Comparison of ENCODE assay signal across 10 cellular contexts in genomic region chr1:174883361-174883760, GRCh38.
DNase-seq lines count a peak whose midpoint lies in the region; ATAC-seq and TF ChIP-seq lines count a peak whose summit lies in the region.
"Had no signal": no experiment of that assay in that cellular context is flagged by ENCODE, and none has a peak within 500 bp of the region (broad histone marks: within the 10 kb centered on the region; RNA-seq: fewer than 3 reads in every experiment).

No MANE protein-coding gene starts in this region.

- no peaks in the 10 kb centered on the region for H3K36me3 ChIP-seq in MG63
- H3K36me3 ChIP-seq: prostate gland had no signal

- no peaks in the 10 kb centered on the region for H3K27me3 ChIP-seq in MG63

- H3K9me3 ChIP-seq in MG63 = no peaks in the 10 kb centered on the region
- H3K9me3 ChIP-seq: prostate gland had no signal

- peak; percentile 95 for ATAC-seq in SK-N-SH treated with all-trans-retinoic acid at 6 μM for 48 hours

- DNase-seq in AG09319 (ENCODE audit: extremely low read depth, low read depth) (peak; percentile 14), GM12865 (ENCODE audit: low read depth) (peak; percentile 11), foreskin fibroblast (peak; percentile 14 to 38), cortex of kidney (lab: John Stamatoyannopoulos, UW) (no peak), MG63 (no peak), anterior cingulate cortex (lab: John Stamatoyannopoulos, UW) (no peak)
- no peak for DNase-seq in activated CD4-positive, alpha-beta T cell treated with anti-CD3 and anti-CD28 coated beads for 1 hour
- DNase-seq: NCI-H2171 had no signal

- H3K4me3 ChIP-seq in GM12865 (ENCODE audit: low read depth, low read length) (no peak overlapping the region), foreskin fibroblast (ENCODE audit: low read depth in 1 of 2, low read length in 2 of 2) (no peak overlapping the region), MG63 (no peak overlapping the region)
- H3K4me3 ChIP-seq: prostate gland had no signal

- TF ChIP-seq CTCF in AG09319 (IDR thresholded peaks at IDR 0.05; ENCODE audit: low read depth, low read length) = peak; percentile 11
- TF ChIP-seq CTCF in GM12865 (IDR thresholded peaks at IDR 0.05; ENCODE audit: insufficient read depth, low read depth, low read length, missing control alignments) = no peak
- TF ChIP-seq CTCF in foreskin fibroblast (IDR thresholded peaks at IDR 0.05; ENCODE audit: low read depth, low read length) = peak; percentile 8

TF ChIP-seq in SK-N-SH treated with all-trans-retinoic acid at 6 μM for 48 hours, 23 proteins besides CTCF, POLR2A, EP300 and RAD21:
- TF ChIP-seq BACH2 (CRISPR knock-in tag; IDR thresholded peaks at IDR 0.05; ENCODE audit: borderline replicate concordance) (no peak), ZNF70 (CRISPR knock-in tag; IDR thresholded peaks at IDR 0.05) (no peak), ARNTL (CRISPR knock-in tag; IDR thresholded peaks at IDR 0.05; ENCODE audit: borderline replicate concordance, low read depth) (no peak), CREB5 (CRISPR knock-in tag; IDR thresholded peaks at IDR 0.05; ENCODE audit: low read depth) (no peak), CSRNP3 (CRISPR knock-in tag; IDR thresholded peaks at IDR 0.05) (no peak), ZC3H10 (CRISPR knock-in tag; IDR thresholded peaks at IDR 0.05) (no peak), ZFP30 (CRISPR knock-in tag; IDR thresholded peaks at IDR 0.05) (no peak), SNAI2 (CRISPR knock-in tag; IDR thresholded peaks at IDR 0.05) (no peak), OSR1 (CRISPR knock-in tag; IDR thresholded peaks at IDR 0.05) (no peak), ZNF8 (CRISPR knock-in tag; IDR thresholded peaks at IDR 0.05) (no peak), CSDC2 (CRISPR knock-in tag; IDR thresholded peaks at IDR 0.05) (no peak), ISL1 (CRISPR knock-in tag; IDR thresholded peaks at IDR 0.05) (no peak), GLIS3 (CRISPR knock-in tag; IDR thresholded peaks at IDR 0.05) (no peak), TCF4 (CRISPR knock-in tag; IDR thresholded peaks at IDR 0.05; ENCODE audit: borderline replicate concordance) (no peak), PATZ1 (CRISPR knock-in tag; IDR thresholded peaks at IDR 0.05; ENCODE audit: borderline replicate concordance) (no peak), ESRRG (CRISPR knock-in tag; IDR thresholded peaks at IDR 0.05) (no peak)

Comparison
In these comparisons a context has a peak if more than half of its experiments do, and no peak if none do; other contexts are left out.
1. DNase-seq: peak in AG09319 (single experiment), GM12865 (single experiment) and foreskin fibroblast (2 of 2); none in cortex of kidney (single experiment), MG63 (single experiment), anterior cingulate cortex (0 of 58) and activated CD4-positive, alpha-beta T cell treated with anti-CD3 and anti-CD28 coated beads for 1 hour (single experiment).